ENCODE assay signal across 8 cellular contexts in the genomic region with DNA sequence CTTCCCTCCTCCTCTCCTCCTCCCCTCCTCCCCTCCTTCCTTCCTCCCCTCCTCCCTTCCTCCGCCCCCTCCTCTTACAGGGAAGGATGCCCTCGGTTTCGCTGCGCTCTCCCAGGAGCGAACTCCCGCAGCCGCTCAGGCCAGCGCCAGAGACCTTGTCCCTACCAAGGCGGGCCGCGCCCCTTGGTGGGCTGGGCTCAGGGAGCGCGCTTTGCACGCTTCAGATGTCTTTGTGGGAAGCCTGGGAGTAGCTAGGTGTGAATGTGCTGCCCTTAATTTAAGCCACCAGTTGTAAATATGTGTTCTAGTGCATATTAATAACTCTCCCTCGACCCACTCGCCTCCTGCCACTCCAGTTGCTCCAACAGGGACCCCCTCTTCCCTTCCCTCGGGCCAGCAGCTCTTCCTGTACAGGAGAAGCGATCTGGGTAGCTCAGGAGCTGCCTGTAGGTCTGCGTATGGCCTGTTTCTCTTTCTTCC. TPM values are rescaled to one million over a fixed set of nuclear protein-coding genes. Genes with fewer than 3 reads are reported as not detected.
DNase-seq lines count a peak whose midpoint lies in the region; ATAC-seq and TF ChIP-seq lines count a peak whose summit lies in the region.

No MANE protein-coding gene starts in this region.

- H3K9me3 ChIP-seq in HUES48 (ENCODE audit: control insufficient read depth, insufficient read depth, low read length): no peaks in the 10 kb centered on the region
- H3K9me3 ChIP-seq in parathyroid adenoma (ENCODE audit: control insufficient read depth, low read length): no peaks in the 10 kb centered on the region

- peak overlapping the region; percentile 94 for H3K4me3 ChIP-seq in HUES48 (ENCODE audit: low read depth, low read length)
- peak overlapping the region; percentile 52 for H3K4me3 ChIP-seq in parathyroid adenoma (ENCODE audit: low read depth, low read length)

- ATAC-seq in GM18873 (IDR thresholded peaks at IDR 0.05; ENCODE audit: low FRiP score, unreplicated experiment): no peak

- no peaks in the 10 kb centered on the region for H3K36me3 ChIP-seq in HUES48 (ENCODE audit: control insufficient read depth, insufficient read depth, low read length)
- H3K36me3 ChIP-seq in parathyroid adenoma (ENCODE audit: control insufficient read depth, insufficient read depth, low read length): no peaks in the 10 kb centered on the region

- H3K4me1 ChIP-seq in HUES48 (ENCODE audit: control insufficient read depth, insufficient read depth, low read length) (peaks cover 12% of the 10 kb centered on the region; the same call in 1 of the 2 replicates), parathyroid adenoma (peaks cover 3% of the 10 kb centered on the region)

- H3K27ac ChIP-seq in HUES48 (ENCODE audit: low read depth, low read length): peak overlapping the region; percentile 81
- no peak overlapping the region for H3K27ac ChIP-seq in parathyroid adenoma

- DNase-seq in AG20443 (ENCODE audit: low spot score): peak; percentile 74
- DNase-seq in activated CD8-positive, alpha-beta memory T cell treated with anti-CD3 and anti-CD28 coated beads for 24 hours: peak; percentile 69
- DNase-seq in glomerular visceral epithelial cell (ENCODE audit: extremely low spot score): peak; percentile 52
- DNase-seq in stimulated activated CD4-positive, alpha-beta T cell treated with anti-CD3 and anti-CD28 coated beads, Interleukin-4, amount 100 ng/mL, for 24 hours: no peak
- no peak for DNase-seq in dermis blood vessel endothelial cell

- H3K9ac ChIP-seq in HUES48 (ENCODE audit: low read depth, low read length) (no peak overlapping the region), parathyroid adenoma (no peak overlapping the region)

- H3K79me2 ChIP-seq in parathyroid adenoma: no peaks in the 10 kb centered on the region

- TF ChIP-seq CTCF in parathyroid adenoma (IDR thresholded peaks at IDR 0.05): no peak

- H3K4me2 ChIP-seq in parathyroid adenoma (ENCODE audit: low read length): peak overlapping the region; percentile 79

- peak overlapping the region; percentile 92 for H2AFZ ChIP-seq in parathyroid adenoma

- H3K27me3 ChIP-seq in HUES48 (ENCODE audit: control insufficient read depth, insufficient read depth, low read length): peaks cover 36% of the 10 kb centered on the region
- no peaks in the 10 kb centered on the region for H3K27me3 ChIP-seq in parathyroid adenoma (ENCODE audit: control insufficient read depth, insufficient read depth, low read length)

RNA-seq across cellular contexts. Expression of a gene that starts 13.4 kb away (rescaled TPM):
- total RNA-seq in dermis blood vessel endothelial cell: 0.14 and 0.68 TPM in 2 replicates

Comparison
In these comparisons a context has a peak if more than half of its experiments do, and no peak if none do; other contexts are left out.
1. DNase-seq: peak in AG20443 (single experiment), activated CD8-positive, alpha-beta memory T cell treated with anti-CD3 and anti-CD28 coated beads for 24 hours (single experiment) and glomerular visceral epithelial cell (single experiment); none in stimulated activated CD4-positive, alpha-beta T cell treated with anti-CD3 and anti-CD28 coated beads, Interleukin-4, amount 100 ng/mL, for 24 hours (single experiment) and dermis blood vessel endothelial cell (single experiment).